14 cellular contexts compared by ENCODE assay signal in genomic region chr21:33848252-33848953, GRCh38.
A peak's percentile ranks its signal among the peaks of the same experiment; 100 is the strongest.
DNase-seq lines count a peak whose midpoint lies in the region; ATAC-seq, FAIRE-seq and TF ChIP-seq lines count a peak whose summit lies in the region.
"Had no signal": no experiment of that assay in that cellular context is flagged by ENCODE, and none has a peak within 500 bp of the region (broad histone marks: within the 10 kb centered on the region; RNA-seq: fewer than 3 reads in every experiment).

No MANE protein-coding gene starts in this region.

- peaks cover 0 to 5% of the 10 kb centered on the region in 2 experiments; a peak in 1 of 5 replicates for H3K27me3 ChIP-seq in HepG2 (ENCODE audit: control insufficient read depth in 1 of 2, insufficient read depth in 2 of 2, low read length in 2 of 2)
- no peaks in the 10 kb centered on the region for H3K27me3 ChIP-seq in right lobe of liver
- H3K27me3 ChIP-seq in PC-3 (ENCODE audit: low read length) = no peaks in the 10 kb centered on the region
- H3K27me3 ChIP-seq: spleen had no signal

- H3K36me3 ChIP-seq in HepG2 (replicated peaks in 1 of 2; ENCODE audit: control insufficient read depth in 1 of 2, insufficient read depth in 2 of 2, low read length in 2 of 2) = no peaks in the 10 kb centered on the region
- no peaks in the 10 kb centered on the region for H3K36me3 ChIP-seq in right lobe of liver
- H3K36me3 ChIP-seq in PC-3 (ENCODE audit: low read depth, low read length) = no peaks in the 10 kb centered on the region
- H3K36me3 ChIP-seq: spleen had no signal

- H4K20me1 ChIP-seq in HepG2 (ENCODE audit: insufficient read depth, low read length) = no peaks in the 10 kb centered on the region
- no peaks in the 10 kb centered on the region for H4K20me1 ChIP-seq in PC-3 (ENCODE audit: low read length)

- BruUV-seq in HepG2 (replicated peaks; lab: Mats Ljungman, UMichigan) (no TSS peak), PC-3 (replicated peaks; lab: Mats Ljungman, UMichigan) (no TSS peak)

- H3K36me3 Mint-ChIP-seq in HFFc6 (ENCODE audit: low read depth) = no peaks in the 10 kb centered on the region

- 28% methylated on average over 12 of the region's 17 CpGs for WGBS in HepG2 (ENCODE audit: low lambda C conversion rate)
- 90% methylated on average over 5 of the region's 17 CpGs for WGBS in right lobe of liver (ENCODE audit: insufficient coverage, low coverage, low lambda C conversion rate, missing lambda C conversion rate)

- peaks cover 26% of the 10 kb centered on the region for H3K4me1 Mint-ChIP-seq in HFFc6 (ENCODE audit: low read depth)
- H3K4me1 Mint-ChIP-seq: naive thymus-derived CD4-positive, alpha-beta T cell had no signal

- peak; percentile 13; the same call in 1 of the 3 replicates for ATAC-seq in HepG2
- ATAC-seq in right lobe of liver = no peak
- ATAC-seq in PC-3 = peak; percentile 95
- ATAC-seq: GM23338; naive thymus-derived CD4-positive, alpha-beta T cell had no signal

- H3K27me3 Mint-ChIP-seq in HFFc6 (ENCODE audit: insufficient read depth) = peaks cover 1% of the 10 kb centered on the region

- no peak for TF ChIP-seq POLR2A in HepG2 (IDR thresholded peaks at IDR 0.05; ENCODE audit: insufficient read depth in 1 of 2, low read depth in 2 of 2, low read length in 2 of 2)
- no peak for TF ChIP-seq POLR2A in right lobe of liver (IDR thresholded peaks at IDR 0.05)

- no peak overlapping the region for H3K4me3 Mint-ChIP-seq in HFFc6
- H3K4me3 Mint-ChIP-seq: GM23338; naive thymus-derived CD4-positive, alpha-beta T cell had no signal

- H3K27ac Mint-ChIP-seq in HFFc6 = no peak overlapping the region
- H3K27ac Mint-ChIP-seq: GM23338, IgD-negative memory B cell had no signal

- in situ Hi-C loops in HepG2 (cut with HindIII; ENCODE audit: extremely low pct_ligation_motif_present, low pct_unique_long_range_greater_than_20kb) (no loop called here), GM13977 (cut with MboI; ENCODE audit: low pct_unique_long_range_greater_than_20kb, low sequenced_read_pairs, unreplicated experiment) (no loop called here)

- no peaks in the 10 kb centered on the region for H3K9me3 ChIP-seq in HepG2 (ENCODE audit: low read length)
- no peaks in the 10 kb centered on the region for H3K9me3 ChIP-seq in right lobe of liver
- H3K9me3 ChIP-seq in PC-3 (ENCODE audit: low read length) = no peaks in the 10 kb centered on the region

- intact Hi-C loops in HepG2 (cut with micrococcal nuclease; ENCODE audit: unreplicated experiment) = no loop called here
- intact Hi-C loops in right lobe of liver (cut with DNase I) = loop anchor here in 1 of 2 donors (10.0 kb wide), 1 partner anchor 46 kb away; no protein-coding TSS in a partner anchor
- intact Hi-C loops in PC-3 (cut with micrococcal nuclease) = no loop called here

- no peak overlapping the region for H3K27ac ChIP-seq in HepG2 (ENCODE audit: extremely low read length, insufficient read depth, low read length)
- H3K27ac ChIP-seq in right lobe of liver = no peak overlapping the region
- peak overlapping the region; percentile 11; the same call in 1 of the 2 replicates for H3K27ac ChIP-seq in PC-3 (ENCODE audit: low read length)
- H3K27ac ChIP-seq: spleen had no signal

- H3K4me1 ChIP-seq in HepG2 (ENCODE audit: insufficient read depth, low read length) (peaks cover 49% of the 10 kb centered on the region), right lobe of liver (no peaks in the 10 kb centered on the region), PC-3 (ENCODE audit: insufficient read depth, low read length) (peaks cover 11% of the 10 kb centered on the region)

- no peak for TF ChIP-seq CTCF in HepG2 (CRISPR knock-in tag; IDR thresholded peaks at IDR 0.05)
- no peak for TF ChIP-seq CTCF in right lobe of liver (IDR thresholded peaks at IDR 0.05)
- no peak for TF ChIP-seq CTCF in PC-3 (conservative IDR thresholded peaks at IDR 0.05; ENCODE audit: low read depth, low read length)
- no peak for TF ChIP-seq CTCF in HFFc6 (IDR thresholded peaks at IDR 0.05)
- TF ChIP-seq CTCF in GM13977 (IDR thresholded peaks at IDR 0.05; ENCODE audit: extremely low read depth, insufficient read depth, missing control alignments) = no peak

- no peak for TF ChIP-seq RAD21 in HepG2 (CRISPR knock-in tag; IDR thresholded peaks at IDR 0.05)

- no peaks in the 10 kb centered on the region for H3K9me2 ChIP-seq in PC-3 (replicated peaks; ENCODE audit: low read length)

- no peaks in the 10 kb centered on the region for H3F3A ChIP-seq in PC-3 (ENCODE audit: low read length, unreplicated experiment)

- H3K9me3 Mint-ChIP-seq in HFFc6 = peaks cover 5% of the 10 kb centered on the region; the same call in 1 of the 2 replicates

- CTCF ChIA-PET in HepG2 (lab: Yijun Ruan, JAX; ENCODE audit: low intra/inter-chr PET ratio, low total read pairs) = no interaction called here
- CTCF ChIA-PET in PC-3 (lab: Charles Lee) = no interaction called here

- TF ChIP-seq EP300 in HepG2 (IDR thresholded peaks at IDR 0.05; ENCODE audit: low read depth in 2 of 2, low read length in 2 of 2) = no peak
- no peak for TF ChIP-seq EP300 in HepG2 (CRISPR knock-in tag; IDR thresholded peaks at IDR 0.05; ENCODE audit: borderline replicate concordance)

- POLR2A ChIA-PET in HepG2 (lab: Yijun Ruan, JAX) (no interaction called here), PC-3 (lab: Charles Lee; ENCODE audit: unreplicated experiment) (interaction anchor here (0.6 kb wide), 1 partner anchor 17 kb away, joined by 6 read pairs; no protein-coding TSS in a partner anchor)

- H2AFZ ChIP-seq in HepG2 (ENCODE audit: low read length) (no peak overlapping the region), PC-3 (ENCODE audit: low read length) (peak overlapping the region; percentile 55)
- H2AFZ ChIP-seq: GM23338 had no signal

- H3K4me3 ChIP-seq in HepG2 (replicated peaks in 1 of 3; ENCODE audit: insufficient read depth in 1 of 3, low read depth in 2 of 3, low read length in 3 of 3) = peak overlapping the region in 1 of 3 experiments; percentile 28; a peak in 2 of 6 replicates
- H3K4me3 ChIP-seq in right lobe of liver = no peak overlapping the region
- no peak overlapping the region for H3K4me3 ChIP-seq in PC-3 (ENCODE audit: low read length)
- H3K4me3 ChIP-seq: GM23338, spleen had no signal

- H3K79me2 ChIP-seq in HepG2 (ENCODE audit: insufficient read depth, low read length) (no peaks in the 10 kb centered on the region), PC-3 (ENCODE audit: low read length) (no peaks in the 10 kb centered on the region)

- no peak for DNase-seq in HepG2 (ENCODE audit: low spot score)
- no peak for DNase-seq in right lobe of liver
- DNase-seq in PC-3 = peak; percentile 91
- DNase-seq in islet precursor cell = peak; percentile 80
- no peak for DNase-seq in HFFc6
- no peak for DNase-seq in OCI-M1 (lab: John Stamatoyannopoulos, UW)
- no peak for DNase-seq in stimulated activated naive CD4-positive, alpha-beta T cell (lab: John Stamatoyannopoulos, UW)
- no peak for DNase-seq in GM13977 (ENCODE audit: low spot score)
- DNase-seq: naive thymus-derived CD4-positive, alpha-beta T cell; spleen had no signal

- H3K4me2 ChIP-seq in HepG2 (ENCODE audit: low read depth, low read length) (peak overlapping the region; percentile 46), PC-3 (ENCODE audit: low read length) (peak overlapping the region; percentile 16)
- H3K4me2 ChIP-seq: GM23338 had no signal

- H3K9ac ChIP-seq in HepG2 (ENCODE audit: insufficient read depth, low read depth, low read length) = no peak overlapping the region
- H3K9ac ChIP-seq in PC-3 (ENCODE audit: low read length) = no peak overlapping the region

- no peak for FAIRE-seq in HepG2 (lab: Jason Lieb, UNC)
- FAIRE-seq: astrocyte, endothelial cell of umbilical vein had no signal

TF ChIP-seq in HepG2, 621 proteins besides CTCF, POLR2A, EP300 and RAD21 (continues in another document):
- no peak for TF ChIP-seq HMGXB4 (CRISPR knock-in tag; IDR thresholded peaks at IDR 0.05; ENCODE audit: borderline replicate concordance in 1 of 2, low read depth in 1 of 2)
- no peak for TF ChIP-seq KDM4B (CRISPR knock-in tag; IDR thresholded peaks at IDR 0.05)
- no peak for TF ChIP-seq MED13 (CRISPR knock-in tag; IDR thresholded peaks at IDR 0.05)
- no peak for TF ChIP-seq POGZ (CRISPR knock-in tag; IDR thresholded peaks at IDR 0.05)

Comparison
In these comparisons a context has a peak if more than half of its experiments do, and no peak if none do; other contexts are left out.
1. ATAC-seq: peak in HepG2 (single experiment) and PC-3 (single experiment); none in right lobe of liver (0 of 4).
2. DNase-seq: peak in PC-3 (single experiment) and islet precursor cell (single experiment); none in HepG2 (single experiment), right lobe of liver (0 of 3), HFFc6 (single experiment), OCI-M1 (single experiment), stimulated activated naive CD4-positive, alpha-beta T cell (0 of 6) and GM13977 (single experiment).